8 cellular contexts compared by ENCODE assay signal in the genomic region with DNA sequence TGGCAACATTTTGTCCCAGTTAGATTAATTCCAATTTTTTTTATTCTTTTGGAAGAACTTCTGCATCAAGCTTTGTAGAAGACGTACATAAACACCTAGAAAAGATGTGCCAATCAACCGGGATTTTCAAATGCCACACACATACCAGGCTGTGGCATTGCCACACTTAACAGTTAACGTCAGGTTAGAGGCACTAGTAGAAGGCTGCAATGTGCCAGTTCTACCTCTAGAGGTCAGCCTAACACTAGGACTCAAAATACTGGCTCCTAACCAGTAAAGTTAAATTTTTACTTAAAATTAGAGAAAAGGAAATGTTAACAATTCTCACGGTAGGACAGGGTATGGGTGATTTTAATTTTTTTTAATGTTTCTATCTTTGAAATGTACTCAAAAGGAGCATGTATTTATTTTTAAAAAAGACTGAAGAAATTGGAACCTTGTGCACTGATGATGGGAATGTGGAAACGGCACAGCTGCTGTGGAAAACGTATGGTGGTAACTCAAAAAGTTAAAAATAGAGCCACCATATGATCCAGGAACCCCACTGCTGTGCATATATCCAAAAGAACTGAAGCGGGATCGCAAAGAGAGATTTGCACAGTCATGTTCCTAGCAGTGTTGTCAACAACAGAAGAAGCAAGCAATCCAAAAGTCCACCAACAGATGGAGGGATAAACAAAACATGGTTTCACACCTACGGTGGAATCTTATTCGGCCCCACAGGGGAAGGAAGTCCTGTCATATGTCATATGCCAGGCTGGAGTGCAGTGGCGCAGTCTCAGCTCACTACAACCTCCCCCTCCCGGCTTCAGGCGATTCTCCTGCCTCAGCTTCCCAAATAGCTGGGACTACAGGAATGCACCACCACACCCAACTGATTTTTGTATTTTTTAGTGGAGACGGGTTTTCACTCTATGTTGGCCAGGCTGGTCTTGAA. TPM values are rescaled to one million over a fixed set of nuclear protein-coding genes. Genes with fewer than 3 reads are reported as not detected.
DNase-seq lines count a peak whose midpoint lies in the region; ATAC-seq and TF ChIP-seq lines count a peak whose summit lies in the region.

No MANE protein-coding gene starts in this region.

- H3K4me1 Mint-ChIP-seq in activated T-cell treated with anti-CD3 and anti-CD28 coated beads, Interleukin-2, amount 50 U/mL, for 24 hours (ENCODE audit: low read depth), result peaks cover 8% of the 10 kb centered on the region

- H3K9me3 Mint-ChIP-seq in activated T-cell treated with anti-CD3 and anti-CD28 coated beads, Interleukin-2, amount 50 U/mL, for 24 hours, result peaks cover 4% of the 10 kb centered on the region

- ATAC-seq in heart left ventricle, result peak; percentile 49 to 81 (median 78)
- ATAC-seq in GM21515 (IDR thresholded peaks at IDR 0.05; ENCODE audit: unreplicated experiment), result no peak

- 26 to 30% (median 29%) methylated on average over 14 of the region's 14 CpGs for WGBS in heart left ventricle, 4 donors
- 34% methylated on average over 14 of the region's 14 CpGs for WGBS in prostate gland

- no peak overlapping the region for H3K4me3 Mint-ChIP-seq in activated T-cell treated with anti-CD3 and anti-CD28 coated beads, Interleukin-2, amount 50 U/mL, for 24 hours

- H3K27me3 Mint-ChIP-seq in activated T-cell treated with anti-CD3 and anti-CD28 coated beads, Interleukin-2, amount 50 U/mL, for 24 hours, result no peaks in the 10 kb centered on the region

- no peak overlapping the region for H3K27ac Mint-ChIP-seq in activated T-cell treated with anti-CD3 and anti-CD28 coated beads, Interleukin-2, amount 50 U/mL, for 24 hours

- intact Hi-C loops in heart left ventricle (cut with DNase I), result loop anchor here (1.0 to 10.0 kb wide), 13 partner anchors 207 to 432 kb away; partner anchors contain the start of genes IL17D (in 5 of the 10) and GJB2 (in 1 of the 10)
- intact Hi-C loops in prostate gland (cut with DNase I), result loop anchor here (2.0 to 10.0 kb wide), 3 partner anchors 219 to 429 kb away; no protein-coding TSS in a partner anchor

- H3K27ac ChIP-seq in heart left ventricle, result peak overlapping the region in 3 of 12 donors; percentile 9 to 45 (median 42)
- H3K27ac ChIP-seq in prostate gland, result no peak overlapping the region

- peaks cover 6% of the 10 kb centered on the region for H3K36me3 Mint-ChIP-seq in activated T-cell treated with anti-CD3 and anti-CD28 coated beads, Interleukin-2, amount 50 U/mL, for 24 hours (ENCODE audit: low read depth)

- DNase-seq in activated T-cell treated with anti-CD3 and anti-CD28 coated beads for 1 hour (ENCODE audit: low read depth) (peak; percentile 42), LHCN-M2 (ENCODE audit: low read depth) (peak; percentile 68), SKM-1 treated with dmso at 0.1 percent for 144 hours (lab: John Stamatoyannopoulos, UW; ENCODE audit: unreplicated experiment) (peak; percentile 35), adipocyte (ENCODE audit: low read depth) (peak; percentile 87), heart left ventricle (peak in 3 of 5 donors; percentile 36 to 52 (median 41)), prostate gland (ENCODE audit: low spot score) (peak; percentile 67)
- no peak for DNase-seq in activated T-cell treated with anti-CD3 and anti-CD28 coated beads, Interleukin-2, amount 50 U/mL, for 24 hours

- no peak for TF ChIP-seq POLR2A in heart left ventricle (IDR thresholded peaks at IDR 0.05)
- no peak for TF ChIP-seq POLR2A in prostate gland (IDR thresholded peaks at IDR 0.05)

- H3K36me3 ChIP-seq in adipocyte (ENCODE audit: control insufficient read depth, insufficient read depth, low read length, severe bottlenecking) (no peaks in the 10 kb centered on the region), heart left ventricle (peaks cover 0 to 2% (median 0%) of the 10 kb centered on the region in 9 donors), prostate gland (no peaks in the 10 kb centered on the region)

- H3K4me3 ChIP-seq in adipocyte (ENCODE audit: low read length), result peak overlapping the region; percentile 72
- H3K4me3 ChIP-seq in heart left ventricle, result peak overlapping the region in 6 of 12 donors; percentile 11 to 41 (median 24)
- H3K4me3 ChIP-seq in prostate gland, result no peak overlapping the region

- H3K9ac ChIP-seq in adipocyte (ENCODE audit: low read length), result peak overlapping the region; percentile 64

- TF ChIP-seq CTCF in heart left ventricle (IDR thresholded peaks at IDR 0.05), result peak; percentile 91 to 99 (median 96)
- peak; percentile 81 to 91 (median 88) for TF ChIP-seq CTCF in prostate gland (IDR thresholded peaks at IDR 0.05)

- H3K27me3 ChIP-seq in adipocyte (replicated peaks; ENCODE audit: control insufficient read depth, insufficient read depth, low read length), result no peaks in the 10 kb centered on the region
- no peaks in the 10 kb centered on the region for H3K27me3 ChIP-seq in heart left ventricle
- no peaks in the 10 kb centered on the region for H3K27me3 ChIP-seq in prostate gland (replicated peaks; ENCODE audit: insufficient read depth)

- peaks cover 7% of the 10 kb centered on the region for H3K9me3 ChIP-seq in adipocyte (ENCODE audit: control insufficient read depth, low read length)
- H3K9me3 ChIP-seq in heart left ventricle, result peaks cover 0 to 8% (median 0%) of the 10 kb centered on the region in 12 donors
- H3K9me3 ChIP-seq in prostate gland, result no peaks in the 10 kb centered on the region

- H3K4me1 ChIP-seq in adipocyte (ENCODE audit: control insufficient read depth, insufficient read depth, low read length) (peaks cover 8% of the 10 kb centered on the region), heart left ventricle (peaks cover 0 to 14% (median 4%) of the 10 kb centered on the region in 12 donors), prostate gland (replicated peaks) (no peaks in the 10 kb centered on the region)

RNA-seq across cellular contexts. Expression of gene CRYL1, which starts 30.3 kb away (rescaled TPM):
- total RNA-seq in LHCN-M2 (2014; rRNA removed) (11.5 and 13.0 TPM in 2 replicates), heart left ventricle (10 to 100 TPM; 14.9 to 36.5 (median 22.3) TPM), prostate gland (10 to 100 TPM; 35.3 to 75.5 TPM)
- polyA plus RNA-seq in LHCN-M2 (2012), result 12.1 TPM
- 10 to 100 TPM; 10.7 to 19.4 TPM for polyA plus RNA-seq in heart left ventricle
